In genomic region chr13:95360052-95360451, GRCh38 we compare ENCODE assay signal across 15 cellular contexts. TPM values are rescaled to one million over a fixed set of nuclear protein-coding genes. Genes with fewer than 3 reads are reported as not detected.
DNase-seq lines count a peak whose midpoint lies in the region; ATAC-seq and TF ChIP-seq lines count a peak whose summit lies in the region.
"Had no signal": no experiment of that assay in that cellular context is flagged by ENCODE, and none has a peak within 500 bp of the region (broad histone marks: within the 10 kb centered on the region; RNA-seq: fewer than 3 reads in every experiment).

No MANE protein-coding gene starts in this region.

- no peak overlapping the region for H2BK15ac ChIP-seq in mesendoderm (replicated peaks; ENCODE audit: low read depth)

- no peak overlapping the region for H3K4ac ChIP-seq in mesendoderm (ENCODE audit: low read depth, low read length)

- peak; percentile 3 for DNase-seq in NCI-H146 treated with DMSO at 0.1 percent for 48 hours (lab: John Stamatoyannopoulos, UW; ENCODE audit: unreplicated experiment)
- DNase-seq in mesendoderm: peak; percentile 81
- DNase-seq in sigmoid colon: peak; percentile 9
- no peak for DNase-seq in stimulated activated naive CD4-positive, alpha-beta T cell (lab: John Stamatoyannopoulos, UW)
- DNase-seq in DMS79 treated with DMSO at 0.1 percent for 48 hours (lab: John Stamatoyannopoulos, UW): no peak
- DNase-seq: Caco-2; CD4-positive, CD25-positive, alpha-beta regulatory T cell; CD8-positive, alpha-beta T cell; DMS153; EL; GDM1; GOT3 had no signal

- no peak overlapping the region for H2BK120ac ChIP-seq in mesendoderm (ENCODE audit: low read depth, low read length)

- H3K4me1 ChIP-seq in mesendoderm (ENCODE audit: control insufficient read depth, low read depth, low read length) (peaks cover 2% of the 10 kb centered on the region), sigmoid colon (peaks cover 0 to 3% (median under 1%) of the 10 kb centered on the region in 4 donors)
- H3K4me1 ChIP-seq: Caco-2 had no signal

- no peak overlapping the region for H3K4me2 ChIP-seq in mesendoderm (ENCODE audit: low read length)

- no peak for TF ChIP-seq EP300 in sigmoid colon (IDR thresholded peaks at IDR 0.05)

- H4K8ac ChIP-seq in mesendoderm (ENCODE audit: low read depth, low read length): no peak overlapping the region

- no peak for TF ChIP-seq CTCF in sigmoid colon (IDR thresholded peaks at IDR 0.05)

- H3K27ac ChIP-seq in mesendoderm (ENCODE audit: low read depth, low read length): peak overlapping the region; percentile 77
- no peak overlapping the region for H3K27ac ChIP-seq in sigmoid colon

- H3K9me3 ChIP-seq in sigmoid colon: no peaks in the 10 kb centered on the region
- H3K9me3 ChIP-seq: HAP-1 had no signal

- intact Hi-C loops in sigmoid colon (cut with DNase I): no loop called here

- H4K5ac ChIP-seq in mesendoderm (ENCODE audit: low read length): no peak overlapping the region

- no peaks in the 10 kb centered on the region for H3K79me2 ChIP-seq in mesendoderm (ENCODE audit: control insufficient read depth, insufficient read depth, low read length)

- H2AK5ac ChIP-seq in mesendoderm (ENCODE audit: low read length): no peak overlapping the region

- H3K36me3 ChIP-seq in mesendoderm (ENCODE audit: control insufficient read depth, insufficient read depth, low read length) (no peaks in the 10 kb centered on the region), sigmoid colon (no peaks in the 10 kb centered on the region)
- H3K36me3 ChIP-seq: HAP-1 had no signal

- H3K9ac ChIP-seq in mesendoderm (ENCODE audit: low read length): no peak overlapping the region

- H3K56ac ChIP-seq in mesendoderm (ENCODE audit: low read length): peak overlapping the region; percentile 8

- no peak for ATAC-seq in GM18511 (IDR thresholded peaks at IDR 0.05; ENCODE audit: unreplicated experiment)
- ATAC-seq: CD8-positive, alpha-beta T cell; GM12878 had no signal

- WGBS in mesendoderm (ENCODE audit: extremely low coverage, insufficient coverage, low lambda C conversion rate): no CpG with 5 or more reads among the region's 3 CpGs
- 87 to 89% methylated on average over 3 of the region's 3 CpGs for WGBS in sigmoid colon, 2 donors

- no peak overlapping the region for H3K18ac ChIP-seq in mesendoderm (ENCODE audit: low read length)

- H3K27me3 ChIP-seq in mesendoderm (ENCODE audit: insufficient read depth, low read length, poor library complexity) (no peaks in the 10 kb centered on the region), sigmoid colon (no peaks in the 10 kb centered on the region)

- no peak overlapping the region for H3K23ac ChIP-seq in mesendoderm (ENCODE audit: low read length)

- H3K4me3 ChIP-seq in mesendoderm (ENCODE audit: low read length) (no peak overlapping the region), sigmoid colon (no peak overlapping the region)
- H3K4me3 ChIP-seq: GM12878, HAP-1 had no signal

- TF ChIP-seq POLR2A in sigmoid colon (IDR thresholded peaks at IDR 0.05): no peak

- H2BK5ac ChIP-seq in mesendoderm (ENCODE audit: low read length): no peak overlapping the region

- H3K79me1 ChIP-seq in mesendoderm (ENCODE audit: low read length): no peaks in the 10 kb centered on the region

RNA-seq across cellular contexts. Expression of gene ABCC4, which starts 58.8 kb away (rescaled TPM):
- polyA plus RNA-seq in mesendoderm (2013, experiment 1 of 2): 5.4 TPM
- polyA plus RNA-seq in mesendoderm (2013, experiment 2 of 2): 5.3 TPM
- 10 to 100 TPM; 24.3 to 56.3 (median 43.1) TPM for total RNA-seq in sigmoid colon
- 1 to 10 TPM; 1.2 to 5.7 (median 4.2) TPM for polyA plus RNA-seq in sigmoid colon

Comparison
In these comparisons a context has a peak if more than half of its experiments do, and no peak if none do; other contexts are left out.
1. DNase-seq: peak in NCI-H146 treated with DMSO at 0.1 percent for 48 hours (single experiment), mesendoderm (single experiment) and sigmoid colon (single experiment); none in stimulated activated naive CD4-positive, alpha-beta T cell (0 of 6) and DMS79 treated with DMSO at 0.1 percent for 48 hours (single experiment).